ENCODE assay signal across 1 cellular context in genomic region chr19:18795540-18795939, GRCh38.
TF ChIP-seq lines count a peak whose summit lies in the region.

No MANE protein-coding gene starts in this region.

TF ChIP-seq in WTC11, 78 proteins besides CTCF, POLR2A, EP300 and RAD21 (continued from another document):
- TF ChIP-seq ZNF532 (CRISPR knock-in tag; IDR thresholded peaks at IDR 0.05; ENCODE audit: borderline replicate concordance) (no peak), ZNF423 (CRISPR knock-in tag; IDR thresholded peaks at IDR 0.05) (no peak)
